ENCODE assay signal across 14 cellular contexts in genomic region chr3:67521053-67521646, GRCh38.
DNase-seq lines count a peak whose midpoint lies in the region; ATAC-seq and TF ChIP-seq lines count a peak whose summit lies in the region.
"Had no signal": no experiment of that assay in that cellular context is flagged by ENCODE, and none has a peak within 500 bp of the region (broad histone marks: within the 10 kb centered on the region; RNA-seq: fewer than 3 reads in every experiment).

No MANE protein-coding gene starts in this region.

- no peak for TF ChIP-seq CTCF in GM13977 (IDR thresholded peaks at IDR 0.05; ENCODE audit: extremely low read depth, insufficient read depth, missing control alignments)

- ATAC-seq in GM21423 (IDR thresholded peaks at IDR 0.05; ENCODE audit: unreplicated experiment) = peak; percentile 61
- ATAC-seq in HG03066 (IDR thresholded peaks at IDR 0.05; ENCODE audit: low read depth, unreplicated experiment) = peak; percentile 68
- ATAC-seq in HG02840 (IDR thresholded peaks at IDR 0.05; ENCODE audit: low FRiP score, unreplicated experiment) = no peak
- no peak for ATAC-seq in GM18520 (IDR thresholded peaks at IDR 0.05; ENCODE audit: unreplicated experiment)
- no peak for ATAC-seq in GM21381 (IDR thresholded peaks at IDR 0.05; ENCODE audit: unreplicated experiment)
- ATAC-seq: natural killer cell treated with Interleukin-12 subunit alpha and Interleukin-12 subunit beta and Interleukin-15 and Interleukin-18, amount 100 ng/mL, for 72 hours had no signal

- in situ Hi-C loops in GM13977 (cut with MboI; ENCODE audit: low pct_unique_long_range_greater_than_20kb, low sequenced_read_pairs, unreplicated experiment) = no loop called here

- DNase-seq in GM13977 (ENCODE audit: low spot score) (peak; percentile 15), germinal center (ENCODE audit: low spot score) (peak; percentile 8), HEK293T (ENCODE audit: extremely low spot score) (no peak)
- DNase-seq: activated CD4-positive, alpha-beta T cell treated with anti-CD3 and anti-CD28 coated beads for 48 hours; DMS53; MM.1S; NCI-H2107; thyroid gland had no signal

- CTCF ChIA-PET in HEK293T (lab: Yijun Ruan, JAX) = no interaction called here

- POLR2A ChIA-PET in HEK293T (lab: Yijun Ruan, JAX) = no interaction called here

TF ChIP-seq in HEK293T, 16 proteins besides CTCF, POLR2A, EP300 and RAD21:
- TF ChIP-seq TARDBP (IDR thresholded peaks at IDR 0.05) = no peak
- TF ChIP-seq FOXA1 (IDR thresholded peaks at IDR 0.05) = no peak
- TF ChIP-seq NFRKB (IDR thresholded peaks at IDR 0.05) = no peak
- no peak for TF ChIP-seq PKNOX1 (IDR thresholded peaks at IDR 0.05)
- no peak for TF ChIP-seq ARNT (IDR thresholded peaks at IDR 0.05)
- TF ChIP-seq FOXK2 (IDR thresholded peaks at IDR 0.05) = no peak
- no peak for TF ChIP-seq HDGF (IDR thresholded peaks at IDR 0.05; ENCODE audit: borderline replicate concordance)
- no peak for TF ChIP-seq L3MBTL2 (conservative IDR thresholded peaks at IDR 0.05)
- TF ChIP-seq ELF4 (IDR thresholded peaks at IDR 0.05) = no peak
- TF ChIP-seq ZNF384 (IDR thresholded peaks at IDR 0.05) = no peak
- TF ChIP-seq SP1 (IDR thresholded peaks at IDR 0.05) = no peak
- TF ChIP-seq FOXM1 (IDR thresholded peaks at IDR 0.05; ENCODE audit: borderline replicate concordance) = no peak

Comparison
In these comparisons a context has a peak if more than half of its experiments do, and no peak if none do; other contexts are left out.
1. ATAC-seq: peak in GM21423 (single experiment) and HG03066 (single experiment); none in HG02840 (single experiment), GM18520 (single experiment) and GM21381 (single experiment).